1 cellular context compared by ENCODE assay signal in genomic region chr18:8242306-8242705, GRCh38.
TF ChIP-seq lines count a peak whose summit lies in the region.

No MANE protein-coding gene starts in this region.

TF ChIP-seq in neural cell, 6 proteins besides CTCF, POLR2A, EP300 and RAD21 (continued from another document):
- no peak for TF ChIP-seq REST (IDR thresholded peaks at IDR 0.05; ENCODE audit: borderline replicate concordance)
